In genomic region chr22:25134028-25134427, GRCh38 we compare ENCODE assay signal across 16 cellular contexts.
DNase-seq lines count a peak whose midpoint lies in the region; ATAC-seq and TF ChIP-seq lines count a peak whose summit lies in the region.
"Had no signal": no experiment of that assay in that cellular context is flagged by ENCODE, and none has a peak within 500 bp of the region (broad histone marks: within the 10 kb centered on the region; RNA-seq: fewer than 3 reads in every experiment).

No MANE protein-coding gene starts in this region.

- no peak overlapping the region for H2AFZ ChIP-seq in GM23338

- H3K27ac ChIP-seq in GM23338 (ENCODE audit: low read depth) (0 out of 2 replicates have a peak overlapping the region, but pooled peaks have one; percentile 63), esophagus squamous epithelium (peak overlapping the region; percentile 75 to 89 (median 80)), prostate gland (peak overlapping the region; percentile 63 to 70)

- no peaks in the 10 kb centered on the region for H3F3A ChIP-seq in GM23338 (replicated peaks; ENCODE audit: low read depth)

- DNase-seq in GM23338 (ENCODE audit: low spot score) = no peak
- DNase-seq in NCI-H69 (lab: John Stamatoyannopoulos, UW) = peak; percentile 90
- DNase-seq in esophagus squamous epithelium (lab: John Stamatoyannopoulos, UW) = no peak
- peak; percentile 94 for DNase-seq in prostate gland (ENCODE audit: low spot score)
- no peak for DNase-seq in OCI-M1 (lab: John Stamatoyannopoulos, UW)
- no peak for DNase-seq in NCI-H187 (lab: John Stamatoyannopoulos, UW)
- no peak for DNase-seq in central memory CD4-positive, alpha-beta T cell
- DNase-seq: activated CD4-positive, alpha-beta T cell treated with anti-CD3 and anti-CD28 coated beads, Interleukin-2, amount 50 U/mL, for 4 hours; activated gamma-delta T cell treated with Interleukin-2 at 50 U/mL for 16 hours; C1 segment of cervical spinal cord; cerebellar nuclear complex; H9; IMR-90; kidney glomerular epithelial cell; retina had no signal

- H3K27me3 ChIP-seq in GM23338 (ENCODE audit: insufficient read depth) = no peaks in the 10 kb centered on the region
- H3K27me3 ChIP-seq in esophagus squamous epithelium = no peaks in the 10 kb centered on the region
- H3K27me3 ChIP-seq in prostate gland (replicated peaks; ENCODE audit: insufficient read depth) = no peaks in the 10 kb centered on the region

- 21 to 33% methylated on average over 4 of the region's 4 CpGs for WGBS in esophagus squamous epithelium, 2 donors
- 33% methylated on average over 4 of the region's 4 CpGs for WGBS in prostate gland

- intact Hi-C loops in esophagus squamous epithelium (cut with DNase I) (no loop called here), prostate gland (cut with DNase I) (no loop called here)

- H3K4me2 ChIP-seq in GM23338 = no peak overlapping the region

- H3K4me1 ChIP-seq in GM23338 (ENCODE audit: insufficient read depth) (peaks cover 12% of the 10 kb centered on the region), esophagus squamous epithelium (peaks cover 47 to 100% (median 81%) of the 10 kb centered on the region in 3 donors), prostate gland (replicated peaks) (peaks cover 23% of the 10 kb centered on the region)

- TF ChIP-seq POLR2A in esophagus squamous epithelium (IDR thresholded peaks at IDR 0.05) (no peak), prostate gland (IDR thresholded peaks at IDR 0.05) (no peak)

- no peaks in the 10 kb centered on the region for H3K36me3 ChIP-seq in GM23338 (ENCODE audit: insufficient read depth)
- H3K36me3 ChIP-seq in esophagus squamous epithelium = peaks cover 0 to 5% (median 0%) of the 10 kb centered on the region in 3 donors
- no peaks in the 10 kb centered on the region for H3K36me3 ChIP-seq in prostate gland

- H3K9me2 ChIP-seq in GM23338 (ENCODE audit: insufficient read depth) = no peaks in the 10 kb centered on the region

- H3K27me3 Mint-ChIP-seq in GM23338 (ENCODE audit: insufficient read depth, low read depth, poor library complexity) = peaks cover 3% of the 10 kb centered on the region

- TF ChIP-seq CTCF in GM23338 (conservative IDR thresholded peaks at IDR 0.05; ENCODE audit: low read depth in 2 of 2) (no peak), esophagus squamous epithelium (IDR thresholded peaks at IDR 0.05) (no peak), prostate gland (IDR thresholded peaks at IDR 0.05) (no peak)

- peaks cover 26% of the 10 kb centered on the region for H3K4me1 Mint-ChIP-seq in GM23338

- H3K4me3 ChIP-seq in GM23338 = no peak overlapping the region
- no peak overlapping the region for H3K4me3 ChIP-seq in esophagus squamous epithelium
- no peak overlapping the region for H3K4me3 ChIP-seq in prostate gland

- H4K20me1 ChIP-seq in GM23338 (replicated peaks; ENCODE audit: insufficient read depth) = peaks cover 13% of the 10 kb centered on the region

- ATAC-seq in GM23338 (no peak), GM21825 (IDR thresholded peaks at IDR 0.05; ENCODE audit: unreplicated experiment) (no peak)

- no peak overlapping the region for H3K4me3 Mint-ChIP-seq in GM23338
- H3K4me3 Mint-ChIP-seq: H9 had no signal

- no peaks in the 10 kb centered on the region for H3K9me3 Mint-ChIP-seq in GM23338
- H3K9me3 Mint-ChIP-seq: H9 had no signal

- H3K9me3 ChIP-seq in esophagus squamous epithelium (peaks cover 0 to 4% (median 0%) of the 10 kb centered on the region in 3 donors), prostate gland (no peaks in the 10 kb centered on the region)

- H3K79me2 ChIP-seq in GM23338 (replicated peaks; ENCODE audit: insufficient read depth) = no peaks in the 10 kb centered on the region

- H3K36me3 Mint-ChIP-seq in GM23338 (ENCODE audit: low read depth) = no peaks in the 10 kb centered on the region

- H3K27ac Mint-ChIP-seq in GM23338 = no peak overlapping the region

TF ChIP-seq in GM23338, 12 proteins besides CTCF, POLR2A, EP300 and RAD21 (continues in another document):
- TF ChIP-seq EZH2 (IDR thresholded peaks at IDR 0.05; ENCODE audit: low read depth, unreplicated experiment) (no peak), STAT1 (IDR thresholded peaks at IDR 0.05; ENCODE audit: unreplicated experiment) (no peak), ETS1 (IDR thresholded peaks at IDR 0.05) (no peak), EZH2phosphoT487 (IDR thresholded peaks at IDR 0.05; ENCODE audit: unreplicated experiment) (no peak), NANOG (IDR thresholded peaks at IDR 0.05; ENCODE audit: borderline replicate concordance) (no peak), CREB1 (CRISPR knock-in tag; IDR thresholded peaks at IDR 0.05; ENCODE audit: low read depth) (no peak), REST (IDR thresholded peaks at IDR 0.05; ENCODE audit: unreplicated experiment) (no peak), POLR2AphosphoS5 (IDR thresholded peaks at IDR 0.05; ENCODE audit: low read depth) (no peak), JUNB (IDR thresholded peaks at IDR 0.05; ENCODE audit: unreplicated experiment) (no peak), ZNF114 (CRISPR knock-in tag; IDR thresholded peaks at IDR 0.05) (no peak)

Comparison
In these comparisons a context has a peak if more than half of its experiments do, and no peak if none do; other contexts are left out.
1. DNase-seq: peak in NCI-H69 (single experiment) and prostate gland (single experiment); none in GM23338 (single experiment), esophagus squamous epithelium (single experiment), OCI-M1 (single experiment), NCI-H187 (0 of 2) and central memory CD4-positive, alpha-beta T cell (single experiment).
2. Peak in every context shown above with its lines, with median percentiles within 50 percentile points of each other: H3K27ac ChIP-seq.